11 cellular contexts compared by ENCODE assay signal in the genomic region with DNA sequence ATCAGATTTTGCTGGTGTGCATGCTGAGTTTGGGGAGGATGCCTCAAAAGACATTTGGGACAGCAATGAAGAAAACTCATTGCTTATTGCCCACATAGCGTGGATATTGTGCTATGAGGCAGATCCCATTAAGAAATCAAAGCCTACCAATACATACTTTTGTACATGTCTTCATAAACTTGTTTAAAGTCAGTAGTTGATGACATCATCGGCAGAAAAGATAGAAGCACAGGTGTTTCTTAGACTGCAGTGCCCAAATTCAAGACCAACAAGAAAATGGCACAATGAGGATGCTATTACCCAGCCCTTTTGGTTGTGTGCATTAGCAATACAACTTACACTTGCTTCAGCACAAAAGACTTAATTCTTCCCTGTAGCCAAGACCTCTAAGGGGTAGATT.
"Had no signal": no experiment of that assay in that cellular context is flagged by ENCODE, and none has a peak within 500 bp of the region (broad histone marks: within the 10 kb centered on the region; RNA-seq: fewer than 3 reads in every experiment).

No MANE protein-coding gene starts in this region.

- FAIRE-seq: H1, H54 had no signal

- H3K4me1 ChIP-seq: HAP-1 had no signal

- H3K9ac ChIP-seq: GM23248 had no signal

- H3K4me2 ChIP-seq: GM23338 had no signal

- H3K9me3 ChIP-seq: HAP-1 had no signal

- H2AFZ ChIP-seq: GM23248, GM23338 had no signal

- DNase-seq: GM23248, GOT3, H7, H9, HCEC 1CT, HFFc6 had no signal

- H3K36me3 ChIP-seq: HAP-1 had no signal

- ATAC-seq: GM23338, HCT116 had no signal

- H3K4me3 ChIP-seq: GM23248, GM23338, HAP-1 had no signal

- H3K27ac ChIP-seq: GM23248 had no signal
